ENCODE assay signal across 1 cellular context in the genomic region with DNA sequence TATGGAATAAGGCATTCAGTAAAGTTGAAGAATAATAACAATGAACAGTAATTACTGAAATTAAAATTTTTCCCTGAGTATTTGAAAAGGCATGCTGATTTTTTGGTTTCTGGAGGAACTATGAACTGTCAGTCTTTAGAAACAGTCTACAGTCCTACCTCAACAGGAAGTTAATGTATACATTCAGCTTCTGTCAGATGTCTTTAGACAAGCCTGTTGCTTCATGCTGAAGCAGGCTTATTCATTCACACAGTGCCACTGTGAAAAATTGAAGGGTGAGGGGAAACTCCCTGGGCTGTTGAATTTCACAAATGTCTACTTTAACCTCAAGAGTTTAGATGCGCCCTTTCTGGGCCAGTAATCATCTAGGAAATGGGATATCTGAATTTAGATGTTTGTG.
TF ChIP-seq lines count a peak whose summit lies in the region.

No MANE protein-coding gene starts in this region.

TF ChIP-seq in HepG2, 621 proteins besides CTCF, POLR2A, EP300 and RAD21 (continued from another document):
- TF ChIP-seq, protein P1, sequence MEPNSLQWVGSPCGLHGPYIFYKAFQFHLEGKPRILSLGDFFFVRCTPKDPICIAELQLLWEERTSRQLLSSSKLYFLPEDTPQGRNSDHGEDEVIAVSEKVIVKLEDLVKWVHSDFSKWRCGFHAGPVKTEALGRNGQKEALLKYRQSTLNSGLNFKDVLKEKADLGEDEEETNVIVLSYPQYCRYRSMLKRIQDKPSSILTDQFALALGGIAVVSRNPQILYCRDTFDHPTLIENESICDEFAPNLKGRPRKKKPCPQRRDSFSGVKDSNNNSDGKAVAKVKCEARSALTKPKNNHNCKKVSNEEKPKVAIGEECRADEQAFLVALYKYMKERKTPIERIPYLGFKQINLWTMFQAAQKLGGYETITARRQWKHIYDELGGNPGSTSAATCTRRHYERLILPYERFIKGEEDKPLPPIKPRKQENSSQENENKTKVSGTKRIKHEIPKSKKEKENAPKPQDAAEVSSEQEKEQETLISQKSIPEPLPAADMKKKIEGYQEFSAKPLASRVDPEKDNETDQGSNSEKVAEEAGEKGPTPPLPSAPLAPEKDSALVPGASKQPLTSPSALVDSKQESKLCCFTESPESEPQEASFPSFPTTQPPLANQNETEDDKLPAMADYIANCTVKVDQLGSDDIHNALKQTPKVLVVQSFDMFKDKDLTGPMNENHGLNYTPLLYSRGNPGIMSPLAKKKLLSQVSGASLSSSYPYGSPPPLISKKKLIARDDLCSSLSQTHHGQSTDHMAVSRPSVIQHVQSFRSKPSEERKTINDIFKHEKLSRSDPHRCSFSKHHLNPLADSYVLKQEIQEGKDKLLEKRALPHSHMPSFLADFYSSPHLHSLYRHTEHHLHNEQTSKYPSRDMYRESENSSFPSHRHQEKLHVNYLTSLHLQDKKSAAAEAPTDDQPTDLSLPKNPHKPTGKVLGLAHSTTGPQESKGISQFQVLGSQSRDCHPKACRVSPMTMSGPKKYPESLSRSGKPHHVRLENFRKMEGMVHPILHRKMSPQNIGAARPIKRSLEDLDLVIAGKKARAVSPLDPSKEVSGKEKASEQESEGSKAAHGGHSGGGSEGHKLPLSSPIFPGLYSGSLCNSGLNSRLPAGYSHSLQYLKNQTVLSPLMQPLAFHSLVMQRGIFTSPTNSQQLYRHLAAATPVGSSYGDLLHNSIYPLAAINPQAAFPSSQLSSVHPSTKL (CRISPR knock-in tag; IDR thresholded peaks at IDR 0.05), result peak; percentile 34; the same call in 1 of the 2 replicates
- TF ChIP-seq CEBPB (IDR thresholded peaks at IDR 0.05; ENCODE audit: borderline replicate concordance, low read depth, low read length) (peak; percentile 68; the same call in 1 of the 2 replicates), ZNF30 (CRISPR knock-in tag; IDR thresholded peaks at IDR 0.05) (no peak), PAWR (CRISPR knock-in tag; IDR thresholded peaks at IDR 0.05; ENCODE audit: borderline replicate concordance) (no peak), ZNF879 (CRISPR knock-in tag; IDR thresholded peaks at IDR 0.05) (no peak), RCOR2 (CRISPR knock-in tag; IDR thresholded peaks at IDR 0.05) (0 out of 2 replicates have a peak, but pooled peaks have one; percentile 15), ZNF589 (CRISPR knock-in tag; conservative IDR thresholded peaks at IDR 0.05) (no peak), TGIF2 (CRISPR knock-in tag; IDR thresholded peaks at IDR 0.05) (peak; percentile 72; the same call in 1 of the 2 replicates), ZNF337 (CRISPR knock-in tag; IDR thresholded peaks at IDR 0.05; ENCODE audit: borderline replicate concordance, low read depth) (no peak), ZNF354B (CRISPR knock-in tag; IDR thresholded peaks at IDR 0.05) (no peak), ISL2 (CRISPR knock-in tag; IDR thresholded peaks at IDR 0.05) (no peak), ZNF207 (IDR thresholded peaks at IDR 0.05; ENCODE audit: borderline replicate concordance) (no peak), SOX13 (IDR thresholded peaks at IDR 0.05) (no peak), SOX13 (CRISPR knock-in tag; conservative IDR thresholded peaks at IDR 0.05 in 1 of 2, IDR thresholded peaks at IDR 0.05 in 1 of 2) (0 out of 4 replicates have a peak, but pooled peaks of 1 of the 2 experiments have one; percentile 22), ZNF550 (CRISPR knock-in tag; IDR thresholded peaks at IDR 0.05; ENCODE audit: borderline replicate concordance) (no peak), GABPA (IDR thresholded peaks at IDR 0.05; ENCODE audit: low read depth, low read length) (no peak), GABPA (CRISPR knock-in tag; IDR thresholded peaks at IDR 0.05; ENCODE audit: low read depth) (0 out of 2 replicates have a peak, but pooled peaks have one; percentile 28), SOX5 (CRISPR knock-in tag; IDR thresholded peaks at IDR 0.05; ENCODE audit: borderline replicate concordance) (0 out of 2 replicates have a peak, but pooled peaks have one; percentile 15), ZBTB20 (CRISPR knock-in tag; IDR thresholded peaks at IDR 0.05; ENCODE audit: borderline replicate concordance, low read depth) (peak; percentile 97; the same call in 1 of the 2 replicates), ZKSCAN8 (CRISPR knock-in tag; IDR thresholded peaks at IDR 0.05; ENCODE audit: borderline replicate concordance) (peak; percentile 62; the same call in 1 of the 2 replicates), ZNF724P (CRISPR knock-in tag; IDR thresholded peaks at IDR 0.05; ENCODE audit: borderline replicate concordance) (no peak), SAP130 (CRISPR knock-in tag; IDR thresholded peaks at IDR 0.05; ENCODE audit: low read depth) (peak; percentile 78)
- TF ChIP-seq, protein P2, sequence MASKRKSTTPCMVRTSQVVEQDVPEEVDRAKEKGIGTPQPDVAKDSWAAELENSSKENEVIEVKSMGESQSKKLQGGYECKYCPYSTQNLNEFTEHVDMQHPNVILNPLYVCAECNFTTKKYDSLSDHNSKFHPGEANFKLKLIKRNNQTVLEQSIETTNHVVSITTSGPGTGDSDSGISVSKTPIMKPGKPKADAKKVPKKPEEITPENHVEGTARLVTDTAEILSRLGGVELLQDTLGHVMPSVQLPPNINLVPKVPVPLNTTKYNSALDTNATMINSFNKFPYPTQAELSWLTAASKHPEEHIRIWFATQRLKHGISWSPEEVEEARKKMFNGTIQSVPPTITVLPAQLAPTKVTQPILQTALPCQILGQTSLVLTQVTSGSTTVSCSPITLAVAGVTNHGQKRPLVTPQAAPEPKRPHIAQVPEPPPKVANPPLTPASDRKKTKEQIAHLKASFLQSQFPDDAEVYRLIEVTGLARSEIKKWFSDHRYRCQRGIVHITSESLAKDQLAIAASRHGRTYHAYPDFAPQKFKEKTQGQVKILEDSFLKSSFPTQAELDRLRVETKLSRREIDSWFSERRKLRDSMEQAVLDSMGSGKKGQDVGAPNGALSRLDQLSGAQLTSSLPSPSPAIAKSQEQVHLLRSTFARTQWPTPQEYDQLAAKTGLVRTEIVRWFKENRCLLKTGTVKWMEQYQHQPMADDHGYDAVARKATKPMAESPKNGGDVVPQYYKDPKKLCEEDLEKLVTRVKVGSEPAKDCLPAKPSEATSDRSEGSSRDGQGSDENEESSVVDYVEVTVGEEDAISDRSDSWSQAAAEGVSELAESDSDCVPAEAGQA (IDR thresholded peaks at IDR 0.05; ENCODE audit: low read depth), result no peak
- TF ChIP-seq, protein P2 (CRISPR knock-in tag; IDR thresholded peaks at IDR 0.05; ENCODE audit: borderline replicate concordance), result no peak
- TF ChIP-seq, protein P3, sequence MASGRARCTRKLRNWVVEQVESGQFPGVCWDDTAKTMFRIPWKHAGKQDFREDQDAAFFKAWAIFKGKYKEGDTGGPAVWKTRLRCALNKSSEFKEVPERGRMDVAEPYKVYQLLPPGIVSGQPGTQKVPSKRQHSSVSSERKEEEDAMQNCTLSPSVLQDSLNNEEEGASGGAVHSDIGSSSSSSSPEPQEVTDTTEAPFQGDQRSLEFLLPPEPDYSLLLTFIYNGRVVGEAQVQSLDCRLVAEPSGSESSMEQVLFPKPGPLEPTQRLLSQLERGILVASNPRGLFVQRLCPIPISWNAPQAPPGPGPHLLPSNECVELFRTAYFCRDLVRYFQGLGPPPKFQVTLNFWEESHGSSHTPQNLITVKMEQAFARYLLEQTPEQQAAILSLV (CRISPR knock-in tag; IDR thresholded peaks at IDR 0.05; ENCODE audit: borderline replicate concordance), result no peak
